ENCODE assay signal across 22 cellular contexts in the genomic region with DNA sequence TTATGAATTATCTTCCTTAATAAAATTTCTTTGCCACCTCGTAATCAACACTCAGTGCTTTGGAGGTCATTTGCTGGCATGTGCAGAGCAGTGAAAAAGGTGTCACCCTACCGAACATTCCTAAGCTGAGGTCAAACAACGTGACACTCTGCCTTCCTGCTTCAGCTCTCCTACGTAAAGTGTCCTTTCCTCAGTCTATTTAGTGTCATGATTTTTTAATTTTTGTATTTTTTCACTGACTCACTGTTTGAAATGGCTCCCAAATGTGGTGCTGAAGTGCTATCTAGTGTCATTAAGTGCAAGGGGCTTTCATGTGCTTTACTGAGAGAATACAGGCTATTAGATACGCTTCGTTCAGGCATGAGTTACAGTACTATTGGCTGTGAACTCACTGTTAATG.
"Had no signal": no experiment of that assay in that cellular context is flagged by ENCODE, and none has a peak within 500 bp of the region (broad histone marks: within the 10 kb centered on the region; RNA-seq: fewer than 3 reads in every experiment).

No MANE protein-coding gene starts in this region.

- H3K27me3 ChIP-seq: MG63 had no signal

- H3K4me3 ChIP-seq: MG63 had no signal

- ATAC-seq: T-cell had no signal

- H3K9me3 ChIP-seq: MG63, SK-N-SH had no signal

- DNase-seq: Karpas-422, KG1, MG63, NCI-H1092, NCI-H1105 treated with DMSO at 0.1 percent for 48 hours, NCI-H1417 treated with DMSO at 0.1 percent for 48 hours, NCI-H146, NCI-H1694 treated with DMSO at 0.1 percent for 48 hours, NCI-H1930, NCI-H2081 treated with DMSO at 0.1 percent for 48 hours, NCI-H2171, NCI-H226, NCI-H446, NCI-H510A, NCI-H524 treated with DMSO at 0.1 percent for 48 hours, NCI-H69, NCI-H774, RPMI8226, SHP77, SK-N-SH, SW 1271, T-cell had no signal

- H3K4me2 ChIP-seq: SK-N-SH had no signal

- H3K36me3 ChIP-seq: MG63 had no signal

- H3K9ac ChIP-seq: SK-N-SH had no signal
